In the genomic region with DNA sequence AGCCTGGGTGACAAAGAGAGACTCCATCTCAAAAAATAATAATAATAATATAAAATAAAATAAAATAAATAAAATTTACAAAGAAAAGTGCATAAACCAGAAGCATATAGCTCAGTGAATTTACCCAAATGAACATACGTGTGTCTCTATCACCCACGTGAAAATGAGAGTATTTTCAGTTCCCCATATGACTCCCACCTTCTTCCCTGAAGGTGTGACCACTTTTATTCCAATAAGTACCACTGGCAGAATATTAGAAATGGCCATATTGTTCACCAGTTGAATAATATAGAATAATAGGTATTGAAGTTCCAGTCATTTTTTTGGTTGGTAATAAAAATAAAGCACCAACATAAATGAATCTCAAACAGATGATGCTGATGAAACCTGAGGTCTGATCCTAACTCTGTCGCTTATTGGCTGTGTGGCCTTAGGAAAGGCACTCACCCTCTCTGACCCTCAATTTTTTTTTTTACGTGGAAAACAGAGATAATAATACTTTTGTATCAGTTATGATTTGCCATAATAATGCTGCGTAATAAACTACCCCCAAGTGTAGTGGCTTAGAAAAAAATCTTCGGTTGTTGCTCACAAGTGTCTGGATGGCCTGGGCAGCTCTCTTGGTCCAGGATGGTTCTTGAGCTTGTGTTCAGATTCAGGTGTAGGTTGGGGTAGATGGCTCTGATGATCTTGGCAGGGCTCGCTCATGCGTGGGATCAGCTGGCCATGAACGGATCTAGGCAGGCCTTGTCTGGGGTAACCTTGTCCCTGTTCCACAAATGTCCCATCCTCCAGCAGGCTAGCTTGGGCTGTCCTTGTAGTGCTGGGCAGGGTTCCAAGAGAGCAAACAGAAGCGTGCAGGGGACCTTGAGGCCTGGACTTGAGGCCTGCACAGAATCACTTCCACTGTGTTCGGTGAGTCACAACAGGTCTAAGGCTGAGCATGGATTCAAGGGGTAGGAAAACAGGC, we compare ENCODE assay signal across 29 cellular contexts.
DNase-seq lines count a peak whose midpoint lies in the region; ATAC-seq lines count a peak whose summit lies in the region.
"Had no signal": no experiment of that assay in that cellular context is flagged by ENCODE, and none has a peak within 500 bp of the region (broad histone marks: within the 10 kb centered on the region; RNA-seq: fewer than 3 reads in every experiment).

No MANE protein-coding gene starts in this region.

- H2BK5ac ChIP-seq in trophoblast cell (ENCODE audit: low read depth, low read length, poor library complexity) = no peak overlapping the region

- DNase-seq in COR-L47 (lab: John Stamatoyannopoulos, UW) (peak; percentile 41), NCI-H1105 treated with DMSO at 0.1 percent for 48 hours (lab: John Stamatoyannopoulos, UW) (peak; percentile 11), left cardiac atrium (no peak), trophoblast cell (no peak), sciatic nerve (ENCODE audit: low spot score) (no peak), NCI-H2171 (lab: John Stamatoyannopoulos, UW) (no peak), KBM-7 (no peak)
- DNase-seq: activated CD4-positive, alpha-beta T cell treated with anti-CD3 and anti-CD28 coated beads for 48 hours; activated CD8-positive, alpha-beta memory T cell treated with anti-CD3 and anti-CD28 coated beads for 24 hours; activated T-cell treated with anti-CD3 and anti-CD28 coated beads for 4 hours; CD4-positive, alpha-beta memory T cell; DMS 273 treated with DMSO at 0.1 percent for 48 hours; KG1; left lung; MG63; naive thymus-derived CD4-positive, alpha-beta T cell; NCI-H1417; NCI-H2029 treated with DMSO at 0.1 percent for 48 hours; NCI-H226; NCI-H748 treated with DMSO at 0.1 percent for 48 hours; small intestine; stimulated activated CD4-positive, alpha-beta T cell treated with anti-CD3 and anti-CD28 coated beads, Interleukin-1b, Interleukin-23, amount 100 ng/mL, for 48 hours; stimulated activated naive CD4-positive, alpha-beta T cell treated with Interleukin-2 at 50 U/mL for 16 hours; T-cell; WERI-Rb-1 had no signal

- no peaks in the 10 kb centered on the region for H3K79me2 ChIP-seq in trophoblast cell (ENCODE audit: control insufficient read depth, insufficient read depth, low read length, poor library complexity)

- H3K23ac ChIP-seq in trophoblast cell (ENCODE audit: low read length) = no peak overlapping the region

- H3K18ac ChIP-seq in trophoblast cell (ENCODE audit: low read length) = no peak overlapping the region

- H3K79me1 ChIP-seq in trophoblast cell (ENCODE audit: low read length) = no peaks in the 10 kb centered on the region

- no peak overlapping the region for H2AK5ac ChIP-seq in trophoblast cell (ENCODE audit: low read length)

- no CpG with 5 or more reads among the region's 11 CpGs for WGBS in trophoblast cell (ENCODE audit: extremely low coverage, insufficient coverage, insufficient read length)

- H4K12ac ChIP-seq in trophoblast cell (ENCODE audit: low read depth, low read length) = no peak overlapping the region

- no peak overlapping the region for H2BK120ac ChIP-seq in trophoblast cell (ENCODE audit: insufficient read depth, low read length, poor library complexity)

- in situ Hi-C loops in KBM-7 (cut with MboI; ENCODE audit: low pct_unique_long_range_greater_than_20kb, low sequenced_read_pairs) = no loop called here

- no peaks in the 10 kb centered on the region for H3K36me3 ChIP-seq in trophoblast cell (ENCODE audit: control insufficient read depth in 1 of 2, insufficient read depth in 2 of 2, low read length in 2 of 2)
- H3K36me3 ChIP-seq: breast epithelium, gastroesophageal sphincter, left lung, MG63, SJSA1, WERI-Rb-1 had no signal

- H3K4ac ChIP-seq in trophoblast cell (ENCODE audit: low read depth, low read length) = no peak overlapping the region

- H3K27ac ChIP-seq in trophoblast cell (ENCODE audit: low read depth, low read length) = no peak overlapping the region
- H3K27ac ChIP-seq: breast epithelium, gastroesophageal sphincter, left lung, SJSA1, WERI-Rb-1 had no signal

- no peaks in the 10 kb centered on the region for H3K27me3 ChIP-seq in trophoblast cell (ENCODE audit: insufficient read depth, low read length)
- H3K27me3 ChIP-seq: breast epithelium, left lung, MG63 had no signal

- no peaks in the 10 kb centered on the region for H3K4me1 ChIP-seq in trophoblast cell (ENCODE audit: control insufficient read depth in 1 of 2, insufficient read depth in 2 of 2, low read length in 2 of 2)
- H3K4me1 ChIP-seq: breast epithelium, gastroesophageal sphincter, left lung, SJSA1 had no signal

- no peak overlapping the region for H4K8ac ChIP-seq in trophoblast cell (ENCODE audit: low read depth, low read length)

- intact Hi-C loops in left cardiac atrium (cut with DNase I) (no loop called here), sciatic nerve (cut with DNase I) (no loop called here)

- ATAC-seq in left cardiac atrium (peak; percentile 34 to 74), sciatic nerve (no peak)
- ATAC-seq: gastroesophageal sphincter; left lung; naive thymus-derived CD4-positive, alpha-beta T cell; Panc1; T-cell had no signal

- H3K9me3 ChIP-seq in trophoblast cell (ENCODE audit: insufficient read depth, low read depth, low read length) = no peaks in the 10 kb centered on the region
- H3K9me3 ChIP-seq: breast epithelium, left lung, MG63, SJSA1 had no signal

- no peak overlapping the region for H2AFZ ChIP-seq in trophoblast cell (ENCODE audit: insufficient read depth, low read length, poor library complexity)

- no peak overlapping the region for H3K14ac ChIP-seq in trophoblast cell (ENCODE audit: low read length)

- H3K4me2 ChIP-seq in trophoblast cell (ENCODE audit: low read length) = no peak overlapping the region

- no peak overlapping the region for H2BK12ac ChIP-seq in trophoblast cell (ENCODE audit: low read length)

- H3K9ac ChIP-seq in trophoblast cell (ENCODE audit: low read length) = no peak overlapping the region

- no peak overlapping the region for H4K91ac ChIP-seq in trophoblast cell (ENCODE audit: low read depth, low read length)

- H3K4me3 ChIP-seq in trophoblast cell (ENCODE audit: low read depth, low read length) = peak overlapping the region; percentile 4
- H3K4me3 ChIP-seq: breast epithelium, gastroesophageal sphincter, left lung, MG63, SJSA1 had no signal

Comparison
In these comparisons a context has a peak if more than half of its experiments do, and no peak if none do; other contexts are left out.
1. DNase-seq: peak in COR-L47 (single experiment) and NCI-H1105 treated with DMSO at 0.1 percent for 48 hours (single experiment); none in left cardiac atrium (single experiment), trophoblast cell (0 of 2), sciatic nerve (single experiment), NCI-H2171 (single experiment) and KBM-7 (single experiment).